In genomic region chr9:125706661-125707539, GRCh38 we compare ENCODE assay signal across 8 cellular contexts. TPM values are rescaled to one million over a fixed set of nuclear protein-coding genes. Genes with fewer than 3 reads are reported as not detected.
DNase-seq lines count a peak whose midpoint lies in the region; ATAC-seq and TF ChIP-seq lines count a peak whose summit lies in the region.

MAPKAP1 (minus strand) TSS chr9:125707208; CDS start chr9:125672574, 34,634 bp downstream.

- no peaks in the 10 kb centered on the region for H3K9me3 Mint-ChIP-seq in type B pancreatic cell

- H3K27me3 Mint-ChIP-seq in type B pancreatic cell = no peaks in the 10 kb centered on the region

- peak; percentile 86 for DNase-seq in NCI-H1694 (lab: John Stamatoyannopoulos, UW)
- peak; percentile 95 for DNase-seq in amniotic epithelial cell (ENCODE audit: low read depth)
- DNase-seq in heart right ventricle = peak; percentile 97 to 99
- peak; percentile 97 to 100 (median 98) for DNase-seq in posterior cingulate gyrus
- peak; percentile 98 for DNase-seq in type B pancreatic cell (ENCODE audit: extremely low spot score, unreplicated experiment)

- H3K36me3 ChIP-seq in heart right ventricle = no peaks in the 10 kb centered on the region

- H3K4me3 Mint-ChIP-seq in type B pancreatic cell = peak within 1 kb of the TSS; percentile 90

- H3K27me3 ChIP-seq in heart right ventricle = no peaks in the 10 kb centered on the region

- H3K27ac ChIP-seq in heart right ventricle = peak within 1 kb of the TSS; percentile 27 to 96 (median 79)

- peak within 1 kb of the TSS; percentile 86 to 100 (median 93) for H3K4me3 ChIP-seq in heart right ventricle

- H3K27ac Mint-ChIP-seq in type B pancreatic cell = peak within 1 kb of the TSS; percentile 85

- peaks cover 3% of the 10 kb centered on the region for H3K36me3 Mint-ChIP-seq in type B pancreatic cell

- peaks cover 5 to 33% (median 18%) of the 10 kb centered on the region in 9 donors for H3K4me1 ChIP-seq in heart right ventricle

- TF ChIP-seq CTCF in heart right ventricle (IDR thresholded peaks at IDR 0.05) = peak in 1 of 9 donors; percentile 3
- TF ChIP-seq CTCF in type B pancreatic cell (conservative IDR thresholded peaks at IDR 0.05) = no peak

- peaks cover 19% of the 10 kb centered on the region for H3K4me1 Mint-ChIP-seq in type B pancreatic cell (ENCODE audit: unreplicated experiment)

- intact Hi-C loops in T-helper 1 cell treated with Interleukin-12 subunit alpha and Interleukin-12 subunit beta and Interleukin-4 antibody, amounts not matched to agents 30 ng/mL and 1 ng/mL, for 36 hours (cut with micrococcal nuclease) = loop anchor here (1.0 to 5.0 kb wide), 6 partner anchors 39 to 845 kb away; partner anchors contain the start of genes ARPC5L, GOLGA1 and RPL35
- intact Hi-C loops in heart right ventricle (cut with DNase I) (loop anchor here in 2 of 10 donors (5.0 kb wide), 1 partner anchor 40 kb away; the partner anchor contains the start of gene PBX3 (in 2 of the 2)), posterior cingulate gyrus (cut with DNase I) (loop anchor here (1.0 kb wide), 1 partner anchor 39 kb away; no protein-coding TSS in a partner anchor)

- ATAC-seq in GM18498 (IDR thresholded peaks at IDR 0.05; ENCODE audit: unreplicated experiment) (peak; percentile 96), HG02885 (IDR thresholded peaks at IDR 0.05; ENCODE audit: poor library complexity, unreplicated experiment) (peak; percentile 98), heart right ventricle (peak; percentile 100)

- no peaks in the 10 kb centered on the region for H3K9me3 ChIP-seq in heart right ventricle

- WGBS in heart right ventricle, 2 donors = 0% methylated on average over 52 to 65 of the region's 65 CpGs

RNA-seq across cellular contexts. Expression of gene MAPKAP1, which starts in this region (rescaled TPM):
- 67.1 and 70.4 TPM in 2 replicates for total RNA-seq in T-helper 1 cell treated with Interleukin-12 subunit alpha and Interleukin-12 subunit beta and Interleukin-4 antibody, amounts not matched to agents 30 ng/mL and 1 ng/mL, for 36 hours
- total RNA-seq in heart right ventricle = 100 to 1,000 TPM; 102 to 143 (median 116) TPM
- polyA plus RNA-seq in heart right ventricle = 100 to 1,000 TPM; 116 to 136 TPM
- 67.3 and 77.9 TPM in 2 replicates for total RNA-seq in type B pancreatic cell (ENCODE audit: low replicate concordance)

Comparison
In these comparisons a context has a peak if more than half of its experiments do, and no peak if none do; other contexts are left out.
1. Peak in every context shown above with its lines: DNase-seq, ATAC-seq, H3K4me3 ChIP-seq and H3K27ac ChIP-seq.